Comparison of ENCODE assay signal across 1 cellular context in genomic region chr4:39559641-39560040, GRCh38.
TF ChIP-seq lines count a peak whose summit lies in the region.

No MANE protein-coding gene starts in this region.

TF ChIP-seq in WTC11, 78 proteins besides CTCF, POLR2A, EP300 and RAD21 (continued from another document):
- TF ChIP-seq NR3C1 (CRISPR knock-in tag; conservative IDR thresholded peaks at IDR 0.05; ENCODE audit: low read depth), result no peak
- TF ChIP-seq, protein P1, sequence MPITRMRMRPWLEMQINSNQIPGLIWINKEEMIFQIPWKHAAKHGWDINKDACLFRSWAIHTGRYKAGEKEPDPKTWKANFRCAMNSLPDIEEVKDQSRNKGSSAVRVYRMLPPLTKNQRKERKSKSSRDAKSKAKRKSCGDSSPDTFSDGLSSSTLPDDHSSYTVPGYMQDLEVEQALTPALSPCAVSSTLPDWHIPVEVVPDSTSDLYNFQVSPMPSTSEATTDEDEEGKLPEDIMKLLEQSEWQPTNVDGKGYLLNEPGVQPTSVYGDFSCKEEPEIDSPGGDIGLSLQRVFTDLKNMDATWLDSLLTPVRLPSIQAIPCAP (CRISPR knock-in tag; IDR thresholded peaks at IDR 0.05), result no peak
- no peak for TF ChIP-seq SMAD3 (CRISPR knock-in tag; IDR thresholded peaks at IDR 0.05; ENCODE audit: borderline replicate concordance)
- TF ChIP-seq, protein P2, sequence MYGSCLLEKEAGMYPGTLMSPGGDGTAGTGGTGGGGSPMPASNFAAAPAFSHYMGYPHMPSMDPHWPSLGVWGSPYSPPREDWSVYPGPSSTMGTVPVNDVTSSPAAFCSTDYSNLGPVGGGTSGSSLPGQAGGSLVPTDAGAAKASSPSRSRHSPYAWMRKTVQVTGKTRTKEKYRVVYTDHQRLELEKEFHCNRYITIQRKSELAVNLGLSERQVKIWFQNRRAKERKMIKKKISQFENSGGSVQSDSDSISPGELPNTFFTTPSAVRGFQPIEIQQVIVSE (CRISPR knock-in tag; IDR thresholded peaks at IDR 0.05; ENCODE audit: borderline replicate concordance), result no peak
- TF ChIP-seq ZNF219 (CRISPR knock-in tag; IDR thresholded peaks at IDR 0.05; ENCODE audit: borderline replicate concordance), result no peak
- TF ChIP-seq ZNF138 (CRISPR knock-in tag; conservative IDR thresholded peaks at IDR 0.05), result no peak
- no peak for TF ChIP-seq MYBL2 (CRISPR knock-in tag; IDR thresholded peaks at IDR 0.05)
- TF ChIP-seq HMGA2 (CRISPR knock-in tag; IDR thresholded peaks at IDR 0.05), result no peak
- TF ChIP-seq MAX (CRISPR knock-in tag; IDR thresholded peaks at IDR 0.05), result no peak
- TF ChIP-seq ZNF396 (CRISPR knock-in tag; IDR thresholded peaks at IDR 0.05; ENCODE audit: borderline replicate concordance), result no peak
- no peak for TF ChIP-seq FOXJ3 (CRISPR knock-in tag; IDR thresholded peaks at IDR 0.05; ENCODE audit: borderline replicate concordance)
- no peak for TF ChIP-seq USF2 (CRISPR knock-in tag; IDR thresholded peaks at IDR 0.05)
- TF ChIP-seq NR2C2 (CRISPR knock-in tag; IDR thresholded peaks at IDR 0.05), result no peak
